15 cellular contexts compared by ENCODE assay signal in genomic region chr21:46538851-46539666, GRCh38.
DNase-seq lines count a peak whose midpoint lies in the region; ATAC-seq, FAIRE-seq and TF ChIP-seq lines count a peak whose summit lies in the region.
"Had no signal": no experiment of that assay in that cellular context is flagged by ENCODE, and none has a peak within 500 bp of the region (broad histone marks: within the 10 kb centered on the region; RNA-seq: fewer than 3 reads in every experiment).

No MANE protein-coding gene starts in this region.

- CTCF ChIA-PET in naive thymus-derived CD4-positive, alpha-beta T cell (lab: Charles Lee) = no interaction called here

- H3K27me3 Mint-ChIP-seq in T-helper 1 cell treated with Interleukin-12 subunit alpha and Interleukin-12 subunit beta and Interleukin-4 antibody, amounts not matched to agents 30 μg/mL and 1 μg/mL, for 36 hours (ENCODE audit: low read depth) = no peaks in the 10 kb centered on the region
- H3K27me3 Mint-ChIP-seq in CD14-positive monocyte (ENCODE audit: low read depth in 3 of 3) = peaks cover 0 to 2% (median 0%) of the 10 kb centered on the region in 3 donors
- H3K27me3 Mint-ChIP-seq in T-helper 17 cell = no peaks in the 10 kb centered on the region
- H3K27me3 Mint-ChIP-seq in naive thymus-derived CD4-positive, alpha-beta T cell = no peaks in the 10 kb centered on the region

- H3K36me3 ChIP-seq in naive thymus-derived CD4-positive, alpha-beta T cell (ENCODE audit: control insufficient read depth in 2 of 3, insufficient read depth in 3 of 3, low read length in 3 of 3) = peaks cover 3 to 66% (median 7%) of the 10 kb centered on the region in 3 experiments

- peaks cover 14 to 46% of the 10 kb centered on the region in 2 donors for H3K4me1 ChIP-seq in naive thymus-derived CD4-positive, alpha-beta T cell (ENCODE audit: control insufficient read depth in 2 of 2, insufficient read depth in 2 of 2, low read length in 2 of 2)
- H3K4me1 ChIP-seq: BLaER1 treated with 17β-estradiol and CSF1 and Interleukin-3, amounts not matched to agents 10 nM and 100 nM had no signal

- FAIRE-seq in GM19239 (lab: Jason Lieb, UNC) = no peak
- FAIRE-seq: GM18507 had no signal

- peaks cover 39% of the 10 kb centered on the region for H3K36me3 Mint-ChIP-seq in T-helper 1 cell treated with Interleukin-12 subunit alpha and Interleukin-12 subunit beta and Interleukin-4 antibody, amounts not matched to agents 30 μg/mL and 1 μg/mL, for 36 hours (ENCODE audit: low read depth)
- H3K36me3 Mint-ChIP-seq in CD14-positive monocyte (peaks cover 78 to 89% of the 10 kb centered on the region in 2 donors), T-helper 17 cell (ENCODE audit: low read depth) (peaks cover 4% of the 10 kb centered on the region)
- H3K36me3 Mint-ChIP-seq in naive thymus-derived CD4-positive, alpha-beta T cell = peaks cover 11 to 83% (median 47%) of the 10 kb centered on the region in 5 donors

- ATAC-seq in T-helper 17 cell = no peak
- ATAC-seq in naive thymus-derived CD4-positive, alpha-beta T cell = no peak

- peaks cover 21% of the 10 kb centered on the region for H3K4me1 Mint-ChIP-seq in T-helper 1 cell treated with Interleukin-12 subunit alpha and Interleukin-12 subunit beta and Interleukin-4 antibody, amounts not matched to agents 30 μg/mL and 1 μg/mL, for 36 hours (ENCODE audit: low read depth)
- H3K4me1 Mint-ChIP-seq in CD14-positive monocyte = no peaks in the 10 kb centered on the region
- peaks cover 16% of the 10 kb centered on the region for H3K4me1 Mint-ChIP-seq in T-helper 17 cell
- H3K4me1 Mint-ChIP-seq in naive thymus-derived CD4-positive, alpha-beta T cell = peaks cover 19 to 79% (median 67%) of the 10 kb centered on the region in 7 donors

- H3K4me3 Mint-ChIP-seq in T-helper 1 cell treated with Interleukin-12 subunit alpha and Interleukin-12 subunit beta and Interleukin-4 antibody, amounts not matched to agents 30 μg/mL and 1 μg/mL, for 36 hours = no peak overlapping the region
- H3K4me3 Mint-ChIP-seq in CD14-positive monocyte (no peak overlapping the region), T-helper 17 cell (no peak overlapping the region)
- H3K4me3 Mint-ChIP-seq in naive thymus-derived CD4-positive, alpha-beta T cell = peak overlapping the region in 3 of 10 donors; percentile 61 to 66 (median 64)

- H3K4me3 ChIP-seq in naive thymus-derived CD4-positive, alpha-beta T cell (ENCODE audit: low read length) = no peak overlapping the region
- H3K4me3 ChIP-seq: BLaER1 treated with 17β-estradiol and CSF1 and Interleukin-3, amounts not matched to agents 10 nM and 100 nM had no signal

- POLR2A ChIA-PET in naive thymus-derived CD4-positive, alpha-beta T cell (lab: Charles Lee) = interaction anchor here (1.6 kb wide), 1 partner anchor 95 kb away, joined by 4 read pairs; no protein-coding TSS in a partner anchor

- intact Hi-C loops in CD14-positive monocyte (cut with micrococcal nuclease) = no loop called here
- intact Hi-C loops in naive thymus-derived CD4-positive, alpha-beta T cell (cut with micrococcal nuclease) = no loop called here

- H3K27me3 ChIP-seq in naive thymus-derived CD4-positive, alpha-beta T cell (ENCODE audit: control insufficient read depth in 2 of 2, insufficient read depth in 2 of 2, low read length in 2 of 2) = no peaks in the 10 kb centered on the region
- H3K27me3 ChIP-seq: BLaER1 treated with 17β-estradiol and CSF1 and Interleukin-3, amounts not matched to agents 10 nM and 100 nM had no signal

- peak overlapping the region; percentile 50 for H3K27ac Mint-ChIP-seq in T-helper 1 cell treated with Interleukin-12 subunit alpha and Interleukin-12 subunit beta and Interleukin-4 antibody, amounts not matched to agents 30 μg/mL and 1 μg/mL, for 36 hours
- H3K27ac Mint-ChIP-seq in CD14-positive monocyte (peak overlapping the region in 4 of 7 donors; percentile 3 to 84 (median 38)), T-helper 17 cell (peak overlapping the region; percentile 79)
- peak overlapping the region in 6 of 9 donors; percentile 67 to 92 (median 80) for H3K27ac Mint-ChIP-seq in naive thymus-derived CD4-positive, alpha-beta T cell

- no peak overlapping the region for H3K27ac ChIP-seq in naive thymus-derived CD4-positive, alpha-beta T cell (ENCODE audit: low read depth, low read length)
- H3K27ac ChIP-seq: 22Rv1; BLaER1 treated with 17β-estradiol and CSF1 and Interleukin-3, amounts not matched to agents 10 nM and 100 nM had no signal

- H3K9me3 ChIP-seq in T-helper 17 cell (ENCODE audit: control insufficient read depth, low read length, poor library complexity, severe bottlenecking) = no peaks in the 10 kb centered on the region
- H3K9me3 ChIP-seq in naive thymus-derived CD4-positive, alpha-beta T cell (ENCODE audit: control insufficient read depth in 2 of 3, low read length in 3 of 3) = no peaks in the 10 kb centered on the region
- H3K9me3 ChIP-seq: BLaER1 treated with 17β-estradiol and CSF1 and Interleukin-3, amounts not matched to agents 10 nM and 100 nM had no signal

- no peaks in the 10 kb centered on the region for H3K9me3 Mint-ChIP-seq in T-helper 1 cell treated with Interleukin-12 subunit alpha and Interleukin-12 subunit beta and Interleukin-4 antibody, amounts not matched to agents 30 μg/mL and 1 μg/mL, for 36 hours
- no peaks in the 10 kb centered on the region for H3K9me3 Mint-ChIP-seq in CD14-positive monocyte
- no peaks in the 10 kb centered on the region for H3K9me3 Mint-ChIP-seq in naive thymus-derived CD4-positive, alpha-beta T cell

- TF ChIP-seq CTCF in CD14-positive monocyte (IDR thresholded peaks at IDR 0.05) = no peak

- DNase-seq in T-helper 1 cell = no peak
- no peak for DNase-seq in CD14-positive monocyte (ENCODE audit: low spot score)
- no peak for DNase-seq in T-helper 17 cell
- no peak for DNase-seq in naive thymus-derived CD4-positive, alpha-beta T cell
- no peak for DNase-seq in NCI-H1694 (lab: John Stamatoyannopoulos, UW)
- no peak for DNase-seq in germinal center (ENCODE audit: low spot score)
- DNase-seq in GM19239 (ENCODE audit: insufficient read length, low spot score) = no peak
- DNase-seq: NCI-H1417 treated with DMSO at 0.1 percent for 48 hours, NCI-H2029 treated with DMSO at 0.1 percent for 48 hours, NCI-H510A treated with DMSO at 0.1 percent for 48 hours, SIG-M5 had no signal
